In the genomic region with DNA sequence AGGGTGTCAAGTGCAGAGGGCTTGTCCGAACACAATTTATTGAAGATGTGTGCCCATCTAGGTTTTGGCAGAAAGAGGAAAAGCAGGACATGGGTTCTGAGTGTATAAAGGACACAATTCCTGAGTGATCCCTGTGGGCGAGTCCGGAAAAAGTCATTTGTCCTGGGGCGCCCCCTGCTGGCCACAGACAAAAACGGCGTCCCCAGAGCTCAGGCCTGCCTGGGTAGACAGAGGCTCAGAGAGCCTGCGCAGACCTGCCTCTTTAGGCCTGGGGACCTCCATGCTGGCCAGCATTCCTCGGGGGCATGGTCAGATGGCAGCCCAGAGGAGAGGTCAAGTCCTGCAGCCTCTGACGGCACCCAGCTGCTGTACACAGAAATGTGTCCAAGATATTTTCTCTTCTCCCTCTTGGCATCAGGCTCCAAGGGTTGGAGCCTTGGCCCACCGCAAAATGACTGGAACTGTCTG, we compare ENCODE assay signal across 8 cellular contexts.
DNase-seq lines count a peak whose midpoint lies in the region; ATAC-seq and TF ChIP-seq lines count a peak whose summit lies in the region.

No MANE protein-coding gene starts in this region.

- H3F3A ChIP-seq in PC-9 (ENCODE audit: insufficient read depth, low read depth): no peaks in the 10 kb centered on the region
- H3F3A ChIP-seq in neural progenitor cell (ENCODE audit: low read depth): no peaks in the 10 kb centered on the region

- no TSS peak for BruUV-seq in PC-9 (replicated peaks; lab: Mats Ljungman, UMichigan)

- intact Hi-C loops in PC-9 (cut with micrococcal nuclease; ENCODE audit: unreplicated experiment): loop anchor here (1.0 to 2.0 kb wide), 2 partner anchors 67 to 115 kb away; no protein-coding TSS in a partner anchor
- intact Hi-C loops in activated T-helper 1 cell treated with anti-CD3 and anti-CD28 coated beads, Interleukin-12 subunit alpha, Interleukin-12 subunit beta, Interleukin-2, Interleukin-4 antibody, amounts not matched to agents 30 ng/mL and 10 ng/mL and 1 ng/mL, durations not matched to agents 14 hours and 24 hours and 36 hours (cut with micrococcal nuclease): loop anchor here (1.0 to 5.0 kb wide), 4 partner anchors 20 to 115 kb away; no protein-coding TSS in a partner anchor

- H3K4me3 ChIP-seq in HUES6 (ENCODE audit: low read depth, low read length) (no peak overlapping the region), PC-9 (no peak overlapping the region), fibroblast of the aortic adventitia (ENCODE audit: low read depth, low read length) (no peak overlapping the region), neural progenitor cell (no peak overlapping the region)

- no peak overlapping the region for H3K27ac Mint-ChIP-seq in activated T-helper 1 cell treated with anti-CD3 and anti-CD28 coated beads, Interleukin-12 subunit alpha, Interleukin-12 subunit beta, Interleukin-2, Interleukin-4 antibody, amounts not matched to agents 30 ng/mL and 10 ng/mL and 1 ng/mL, durations not matched to agents 14 hours and 24 hours and 36 hours
- no peak overlapping the region for H3K27ac Mint-ChIP-seq in neural progenitor cell

- peak; percentile 94 for TF ChIP-seq CTCF in PC-9 (conservative IDR thresholded peaks at IDR 0.05)
- peak; percentile 81 for TF ChIP-seq CTCF in fibroblast of the aortic adventitia (IDR thresholded peaks at IDR 0.05; ENCODE audit: insufficient read depth, low read length)
- peak; percentile 98 for TF ChIP-seq CTCF in neural progenitor cell (IDR thresholded peaks at IDR 0.05)

- H3K79me2 ChIP-seq in PC-9 (ENCODE audit: low read depth) (no peaks in the 10 kb centered on the region), neural progenitor cell (ENCODE audit: low read depth) (no peaks in the 10 kb centered on the region)

- CTCF ChIA-PET in PC-9 (lab: Charles Lee): interaction anchor here (0.6 to 1.3 kb wide), 2 partner anchors 98 to 115 kb away, joined by 3 to 18 read pairs; no protein-coding TSS in a partner anchor

- no peaks in the 10 kb centered on the region for H3K36me3 ChIP-seq in HUES6 (ENCODE audit: control insufficient read depth, insufficient read depth, low read length)
- no peaks in the 10 kb centered on the region for H3K36me3 ChIP-seq in PC-9 (ENCODE audit: low read depth)
- no peaks in the 10 kb centered on the region for H3K36me3 ChIP-seq in neural progenitor cell

- H3K27me3 Mint-ChIP-seq in activated T-helper 1 cell treated with anti-CD3 and anti-CD28 coated beads, Interleukin-12 subunit alpha, Interleukin-12 subunit beta, Interleukin-2, Interleukin-4 antibody, amounts not matched to agents 30 ng/mL and 10 ng/mL and 1 ng/mL, durations not matched to agents 14 hours and 24 hours and 36 hours (ENCODE audit: insufficient read depth): peaks cover 2% of the 10 kb centered on the region
- H3K27me3 Mint-ChIP-seq in neural progenitor cell (ENCODE audit: insufficient read depth, low read depth): peaks cover 8% of the 10 kb centered on the region

- peaks cover 42% of the 10 kb centered on the region for H3K4me1 ChIP-seq in HUES6 (ENCODE audit: control insufficient read depth, insufficient read depth, low read length)
- 0 out of 2 replicates have a peak, but pooled peaks cover 7% of the 10 kb centered on the region for H3K4me1 ChIP-seq in PC-9 (replicated peaks; ENCODE audit: insufficient read depth)
- H3K4me1 ChIP-seq in neural progenitor cell: peaks cover 10% of the 10 kb centered on the region

- H3K27ac ChIP-seq in HUES6 (ENCODE audit: low read depth, low read length) (0 out of 2 replicates have a peak overlapping the region, but pooled peaks have one; percentile 28), PC-9 (no peak overlapping the region), neural progenitor cell (no peak overlapping the region), substantia nigra (ENCODE audit: low read depth, low read length, poor library complexity, severe bottlenecking) (no peak overlapping the region)

- H3K9me3 ChIP-seq in HUES6 (ENCODE audit: control insufficient read depth, insufficient read depth, low read depth, low read length) (no peaks in the 10 kb centered on the region), PC-9 (ENCODE audit: insufficient read depth, low read depth) (no peaks in the 10 kb centered on the region), neural progenitor cell (ENCODE audit: low read depth) (no peaks in the 10 kb centered on the region)

- no peaks in the 10 kb centered on the region for H3K36me3 Mint-ChIP-seq in activated T-helper 1 cell treated with anti-CD3 and anti-CD28 coated beads, Interleukin-12 subunit alpha, Interleukin-12 subunit beta, Interleukin-2, Interleukin-4 antibody, amounts not matched to agents 30 ng/mL and 10 ng/mL and 1 ng/mL, durations not matched to agents 14 hours and 24 hours and 36 hours (ENCODE audit: low read depth)
- H3K36me3 Mint-ChIP-seq in neural progenitor cell: no peaks in the 10 kb centered on the region

- H3K9ac ChIP-seq in HUES6 (ENCODE audit: low read length): no peak overlapping the region
- H3K9ac ChIP-seq in neural progenitor cell: no peak overlapping the region

- H3K27me3 ChIP-seq in HUES6 (ENCODE audit: control insufficient read depth, insufficient read depth, low read length) (no peaks in the 10 kb centered on the region), PC-9 (ENCODE audit: insufficient read depth, low read depth) (peaks cover 31% of the 10 kb centered on the region; the same call in 1 of the 2 replicates), neural progenitor cell (no peaks in the 10 kb centered on the region)

- no peaks in the 10 kb centered on the region for H4K20me1 ChIP-seq in PC-9 (ENCODE audit: insufficient read depth)
- H4K20me1 ChIP-seq in neural progenitor cell (ENCODE audit: low read depth): no peaks in the 10 kb centered on the region

- no peaks in the 10 kb centered on the region for H3K9me3 Mint-ChIP-seq in activated T-helper 1 cell treated with anti-CD3 and anti-CD28 coated beads, Interleukin-12 subunit alpha, Interleukin-12 subunit beta, Interleukin-2, Interleukin-4 antibody, amounts not matched to agents 30 ng/mL and 10 ng/mL and 1 ng/mL, durations not matched to agents 14 hours and 24 hours and 36 hours
- H3K9me3 Mint-ChIP-seq in neural progenitor cell: no peaks in the 10 kb centered on the region

- POLR2A ChIA-PET in PC-9 (lab: Charles Lee; ENCODE audit: unreplicated experiment): interaction anchor here (0.6 kb wide), 1 partner anchor 552 kb away, joined by 3 read pairs; a partner anchor contains a TSS

- peaks cover 21% of the 10 kb centered on the region for H3K4me1 Mint-ChIP-seq in activated T-helper 1 cell treated with anti-CD3 and anti-CD28 coated beads, Interleukin-12 subunit alpha, Interleukin-12 subunit beta, Interleukin-2, Interleukin-4 antibody, amounts not matched to agents 30 ng/mL and 10 ng/mL and 1 ng/mL, durations not matched to agents 14 hours and 24 hours and 36 hours (ENCODE audit: low read depth)
- H3K4me1 Mint-ChIP-seq in neural progenitor cell: peaks cover 39% of the 10 kb centered on the region

- no peaks in the 10 kb centered on the region for H3K9me2 ChIP-seq in PC-9 (ENCODE audit: insufficient read depth)

- H2AFZ ChIP-seq in PC-9 (no peak overlapping the region), neural progenitor cell (replicated peaks) (peak overlapping the region; percentile 60)

- no peak for ATAC-seq in HG03378 (IDR thresholded peaks at IDR 0.05; ENCODE audit: unreplicated experiment)

- H3K4me2 ChIP-seq in PC-9 (no peak overlapping the region), neural progenitor cell (no peak overlapping the region)

- no peak overlapping the region for H3K4me3 Mint-ChIP-seq in activated T-helper 1 cell treated with anti-CD3 and anti-CD28 coated beads, Interleukin-12 subunit alpha, Interleukin-12 subunit beta, Interleukin-2, Interleukin-4 antibody, amounts not matched to agents 30 ng/mL and 10 ng/mL and 1 ng/mL, durations not matched to agents 14 hours and 24 hours and 36 hours
- no peak overlapping the region for H3K4me3 Mint-ChIP-seq in neural progenitor cell

- DNase-seq in ELR (ENCODE audit: low read depth): peak; percentile 73
- DNase-seq in PC-9: peak in 1 of 2 experiments; percentile 81
- peak; percentile 61 for DNase-seq in activated T-helper 1 cell treated with anti-CD3 and anti-CD28 coated beads, Interleukin-12 subunit alpha, Interleukin-12 subunit beta, Interleukin-2, Interleukin-4 antibody, amounts not matched to agents 30 ng/mL and 10 ng/mL and 1 ng/mL, durations not matched to agents 14 hours and 24 hours and 36 hours (ENCODE audit: low spot score)
- DNase-seq in fibroblast of the aortic adventitia (ENCODE audit: low read depth): peak; percentile 73
- DNase-seq in neural progenitor cell (ENCODE audit: low spot score): peak; percentile 87
- DNase-seq in substantia nigra (lab: John Stamatoyannopoulos, UW): peak in 46 of 49 donors; percentile 11 to 89 (median 66)
